Comparison of ENCODE assay signal across 1 cellular context in the genomic region with DNA sequence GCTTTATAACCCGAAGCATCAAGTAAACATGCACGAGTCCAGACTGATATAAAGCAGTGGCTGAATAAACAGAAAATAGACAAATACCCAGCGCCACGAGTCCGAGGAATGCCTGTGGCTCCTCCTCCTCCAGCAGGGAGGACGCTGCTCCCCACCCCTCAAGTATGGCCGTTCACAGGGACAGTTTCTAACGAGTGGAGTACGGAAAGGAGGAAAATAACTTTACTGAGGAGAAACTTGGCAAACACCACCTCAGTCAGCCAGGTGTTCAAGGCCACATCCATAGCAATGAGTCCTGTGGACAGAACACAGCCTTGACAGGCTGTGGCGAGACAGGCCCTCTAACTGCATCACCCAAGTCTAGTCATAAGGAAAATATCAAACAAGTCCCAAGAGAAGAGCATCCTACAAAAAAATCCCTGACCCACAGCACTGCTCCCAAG.
A peak's percentile ranks its signal among the peaks of the same experiment; 100 is the strongest.
TF ChIP-seq lines count a peak whose summit lies in the region.

No MANE protein-coding gene starts in this region.

TF ChIP-seq in liver, 16 proteins besides CTCF, POLR2A, EP300 and RAD21 (continued from another document):
- TF ChIP-seq, protein P1, sequence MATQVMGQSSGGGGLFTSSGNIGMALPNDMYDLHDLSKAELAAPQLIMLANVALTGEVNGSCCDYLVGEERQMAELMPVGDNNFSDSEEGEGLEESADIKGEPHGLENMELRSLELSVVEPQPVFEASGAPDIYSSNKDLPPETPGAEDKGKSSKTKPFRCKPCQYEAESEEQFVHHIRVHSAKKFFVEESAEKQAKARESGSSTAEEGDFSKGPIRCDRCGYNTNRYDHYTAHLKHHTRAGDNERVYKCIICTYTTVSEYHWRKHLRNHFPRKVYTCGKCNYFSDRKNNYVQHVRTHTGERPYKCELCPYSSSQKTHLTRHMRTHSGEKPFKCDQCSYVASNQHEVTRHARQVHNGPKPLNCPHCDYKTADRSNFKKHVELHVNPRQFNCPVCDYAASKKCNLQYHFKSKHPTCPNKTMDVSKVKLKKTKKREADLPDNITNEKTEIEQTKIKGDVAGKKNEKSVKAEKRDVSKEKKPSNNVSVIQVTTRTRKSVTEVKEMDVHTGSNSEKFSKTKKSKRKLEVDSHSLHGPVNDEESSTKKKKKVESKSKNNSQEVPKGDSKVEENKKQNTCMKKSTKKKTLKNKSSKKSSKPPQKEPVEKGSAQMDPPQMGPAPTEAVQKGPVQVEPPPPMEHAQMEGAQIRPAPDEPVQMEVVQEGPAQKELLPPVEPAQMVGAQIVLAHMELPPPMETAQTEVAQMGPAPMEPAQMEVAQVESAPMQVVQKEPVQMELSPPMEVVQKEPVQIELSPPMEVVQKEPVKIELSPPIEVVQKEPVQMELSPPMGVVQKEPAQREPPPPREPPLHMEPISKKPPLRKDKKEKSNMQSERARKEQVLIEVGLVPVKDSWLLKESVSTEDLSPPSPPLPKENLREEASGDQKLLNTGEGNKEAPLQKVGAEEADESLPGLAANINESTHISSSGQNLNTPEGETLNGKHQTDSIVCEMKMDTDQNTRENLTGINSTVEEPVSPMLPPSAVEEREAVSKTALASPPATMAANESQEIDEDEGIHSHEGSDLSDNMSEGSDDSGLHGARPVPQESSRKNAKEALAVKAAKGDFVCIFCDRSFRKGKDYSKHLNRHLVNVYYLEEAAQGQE (IDR thresholded peaks at IDR 0.05): peak; percentile 39
- no peak for TF ChIP-seq EGR1 (IDR thresholded peaks at IDR 0.05; ENCODE audit: low read depth in 2 of 2)
- TF ChIP-seq GABPA (IDR thresholded peaks at IDR 0.05 in 1 of 2, conservative IDR thresholded peaks at IDR 0.05 in 1 of 2): no peak
- TF ChIP-seq, protein P2, sequence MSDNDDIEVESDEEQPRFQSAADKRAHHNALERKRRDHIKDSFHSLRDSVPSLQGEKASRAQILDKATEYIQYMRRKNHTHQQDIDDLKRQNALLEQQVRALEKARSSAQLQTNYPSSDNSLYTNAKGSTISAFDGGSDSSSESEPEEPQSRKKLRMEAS (IDR thresholded peaks at IDR 0.05): no peak
- peak in 1 of 2 donors; percentile 36 for TF ChIP-seq HNF4A (conservative IDR thresholded peaks at IDR 0.05)
- TF ChIP-seq, protein P3, sequence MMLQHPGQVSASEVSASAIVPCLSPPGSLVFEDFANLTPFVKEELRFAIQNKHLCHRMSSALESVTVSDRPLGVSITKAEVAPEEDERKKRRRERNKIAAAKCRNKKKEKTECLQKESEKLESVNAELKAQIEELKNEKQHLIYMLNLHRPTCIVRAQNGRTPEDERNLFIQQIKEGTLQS (IDR thresholded peaks at IDR 0.05): no peak
- peak; percentile 83 for TF ChIP-seq YY1 (IDR thresholded peaks at IDR 0.05)
- TF ChIP-seq, protein P4, sequence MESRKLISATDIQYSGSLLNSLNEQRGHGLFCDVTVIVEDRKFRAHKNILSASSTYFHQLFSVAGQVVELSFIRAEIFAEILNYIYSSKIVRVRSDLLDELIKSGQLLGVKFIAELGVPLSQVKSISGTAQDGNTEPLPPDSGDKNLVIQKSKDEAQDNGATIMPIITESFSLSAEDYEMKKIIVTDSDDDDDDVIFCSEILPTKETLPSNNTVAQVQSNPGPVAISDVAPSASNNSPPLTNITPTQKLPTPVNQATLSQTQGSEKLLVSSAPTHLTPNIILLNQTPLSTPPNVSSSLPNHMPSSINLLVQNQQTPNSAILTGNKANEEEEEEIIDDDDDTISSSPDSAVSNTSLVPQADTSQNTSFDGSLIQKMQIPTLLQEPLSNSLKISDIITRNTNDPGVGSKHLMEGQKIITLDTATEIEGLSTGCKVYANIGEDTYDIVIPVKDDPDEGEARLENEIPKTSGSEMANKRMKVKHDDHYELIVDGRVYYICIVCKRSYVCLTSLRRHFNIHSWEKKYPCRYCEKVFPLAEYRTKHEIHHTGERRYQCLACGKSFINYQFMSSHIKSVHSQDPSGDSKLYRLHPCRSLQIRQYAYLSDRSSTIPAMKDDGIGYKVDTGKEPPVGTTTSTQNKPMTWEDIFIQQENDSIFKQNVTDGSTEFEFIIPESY (IDR thresholded peaks at IDR 0.05): no peak
- peak in 1 of 2 donors; percentile 45 for TF ChIP-seq RXRA (IDR thresholded peaks at IDR 0.05)
- TF ChIP-seq HNF4G (IDR thresholded peaks at IDR 0.05): no peak
